Comparison of ENCODE assay signal across 1 cellular context in the genomic region with DNA sequence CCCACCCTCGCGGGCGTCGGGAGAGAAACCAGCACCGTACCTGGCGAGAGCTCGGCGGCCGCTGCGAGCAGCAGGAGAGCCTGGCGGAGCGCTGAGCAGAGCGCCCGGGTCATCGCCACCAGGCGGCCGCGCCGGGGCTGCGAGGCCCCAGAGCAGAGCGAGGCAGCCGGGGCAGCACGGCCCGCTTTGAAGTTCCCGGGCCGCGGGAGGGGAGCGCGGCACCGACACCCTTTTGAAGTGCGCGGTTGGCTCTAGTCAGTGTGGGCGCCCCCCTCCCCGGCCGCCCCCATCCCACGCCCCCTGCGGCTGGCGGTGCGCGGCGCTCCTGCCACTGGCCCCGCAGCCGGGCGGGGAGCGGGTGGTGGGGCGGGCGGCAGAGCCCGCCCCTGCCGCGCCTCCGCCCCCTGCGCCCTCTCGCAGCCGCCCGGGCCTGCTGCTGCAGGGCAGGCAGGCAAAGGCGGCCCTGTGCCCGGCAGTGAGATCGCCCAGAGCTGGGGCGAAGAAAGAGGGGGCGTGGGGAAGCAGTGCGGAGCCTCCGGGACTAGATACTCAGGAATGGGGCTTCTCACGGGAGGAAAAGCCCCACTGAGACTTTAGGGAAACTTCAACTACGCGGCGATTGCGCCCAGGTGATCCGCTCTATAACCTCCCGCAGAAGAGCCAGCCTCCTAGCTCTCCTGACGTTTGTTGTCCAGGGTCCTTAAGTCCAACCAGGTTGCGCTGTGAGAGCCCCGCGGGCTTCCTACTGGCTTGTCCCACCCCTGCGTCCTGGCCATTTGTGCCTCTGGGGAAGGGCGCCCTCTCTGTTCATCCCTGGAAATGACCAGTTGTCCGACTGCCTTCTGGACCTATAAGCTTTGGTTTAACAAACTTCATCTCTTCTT.
A peak's percentile ranks its signal among the peaks of the same experiment; 100 is the strongest.
TF ChIP-seq lines count a peak whose summit lies in the region.

Gene ACVR1C, minus strand, starts transcription at position 333 of the 884 bp plus-strand sequence. Its CDS starts 220 bp downstream, at position 113.

TF ChIP-seq in HepG2, 621 proteins besides CTCF, POLR2A, EP300 and RAD21 (continued from another document and continues in another):
- TF ChIP-seq ZNF770 (CRISPR knock-in tag; IDR thresholded peaks at IDR 0.05) (peak; percentile 53), ZNF570 (CRISPR knock-in tag; IDR thresholded peaks at IDR 0.05; ENCODE audit: borderline replicate concordance) (no peak), KLF16 (CRISPR knock-in tag; IDR thresholded peaks at IDR 0.05) (no peak), ELF4 (CRISPR knock-in tag; IDR thresholded peaks at IDR 0.05; ENCODE audit: borderline replicate concordance) (no peak), MED8 (CRISPR knock-in tag; IDR thresholded peaks at IDR 0.05; ENCODE audit: insufficient replicate concordance) (no peak), HINFP (CRISPR knock-in tag; IDR thresholded peaks at IDR 0.05; ENCODE audit: low read depth) (no peak), ZNF552 (CRISPR knock-in tag; IDR thresholded peaks at IDR 0.05; ENCODE audit: borderline replicate concordance) (no peak), ZBTB2 (CRISPR knock-in tag; IDR thresholded peaks at IDR 0.05; ENCODE audit: low read depth) (peak; percentile 65; the same call in 1 of the 2 replicates), ZNF225 (CRISPR knock-in tag; IDR thresholded peaks at IDR 0.05) (peak; percentile 16; the same call in 1 of the 2 replicates), ZNF772 (CRISPR knock-in tag; IDR thresholded peaks at IDR 0.05) (no peak), MXD1 (CRISPR knock-in tag; IDR thresholded peaks at IDR 0.05) (no peak), ZNF383 (CRISPR knock-in tag; IDR thresholded peaks at IDR 0.05; ENCODE audit: borderline replicate concordance) (no peak), ARID3A (IDR thresholded peaks at IDR 0.05; ENCODE audit: low read depth, low read length) (no peak), TCF7 (IDR thresholded peaks at IDR 0.05; ENCODE audit: low read depth) (peak; percentile 80), ZNF557 (CRISPR knock-in tag; IDR thresholded peaks at IDR 0.05) (no peak), NR2C2 (CRISPR knock-in tag; IDR thresholded peaks at IDR 0.05; ENCODE audit: borderline replicate concordance) (no peak), ATF4 (CRISPR knock-in tag; IDR thresholded peaks at IDR 0.05) (peak in 1 of 2 experiments; percentile 71; a peak in 2 of 4 replicates)
- TF ChIP-seq, protein P1, sequence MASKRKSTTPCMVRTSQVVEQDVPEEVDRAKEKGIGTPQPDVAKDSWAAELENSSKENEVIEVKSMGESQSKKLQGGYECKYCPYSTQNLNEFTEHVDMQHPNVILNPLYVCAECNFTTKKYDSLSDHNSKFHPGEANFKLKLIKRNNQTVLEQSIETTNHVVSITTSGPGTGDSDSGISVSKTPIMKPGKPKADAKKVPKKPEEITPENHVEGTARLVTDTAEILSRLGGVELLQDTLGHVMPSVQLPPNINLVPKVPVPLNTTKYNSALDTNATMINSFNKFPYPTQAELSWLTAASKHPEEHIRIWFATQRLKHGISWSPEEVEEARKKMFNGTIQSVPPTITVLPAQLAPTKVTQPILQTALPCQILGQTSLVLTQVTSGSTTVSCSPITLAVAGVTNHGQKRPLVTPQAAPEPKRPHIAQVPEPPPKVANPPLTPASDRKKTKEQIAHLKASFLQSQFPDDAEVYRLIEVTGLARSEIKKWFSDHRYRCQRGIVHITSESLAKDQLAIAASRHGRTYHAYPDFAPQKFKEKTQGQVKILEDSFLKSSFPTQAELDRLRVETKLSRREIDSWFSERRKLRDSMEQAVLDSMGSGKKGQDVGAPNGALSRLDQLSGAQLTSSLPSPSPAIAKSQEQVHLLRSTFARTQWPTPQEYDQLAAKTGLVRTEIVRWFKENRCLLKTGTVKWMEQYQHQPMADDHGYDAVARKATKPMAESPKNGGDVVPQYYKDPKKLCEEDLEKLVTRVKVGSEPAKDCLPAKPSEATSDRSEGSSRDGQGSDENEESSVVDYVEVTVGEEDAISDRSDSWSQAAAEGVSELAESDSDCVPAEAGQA (IDR thresholded peaks at IDR 0.05; ENCODE audit: low read depth), result no peak
- TF ChIP-seq, protein P1 (CRISPR knock-in tag; IDR thresholded peaks at IDR 0.05; ENCODE audit: borderline replicate concordance), result no peak
- TF ChIP-seq, protein P2, sequence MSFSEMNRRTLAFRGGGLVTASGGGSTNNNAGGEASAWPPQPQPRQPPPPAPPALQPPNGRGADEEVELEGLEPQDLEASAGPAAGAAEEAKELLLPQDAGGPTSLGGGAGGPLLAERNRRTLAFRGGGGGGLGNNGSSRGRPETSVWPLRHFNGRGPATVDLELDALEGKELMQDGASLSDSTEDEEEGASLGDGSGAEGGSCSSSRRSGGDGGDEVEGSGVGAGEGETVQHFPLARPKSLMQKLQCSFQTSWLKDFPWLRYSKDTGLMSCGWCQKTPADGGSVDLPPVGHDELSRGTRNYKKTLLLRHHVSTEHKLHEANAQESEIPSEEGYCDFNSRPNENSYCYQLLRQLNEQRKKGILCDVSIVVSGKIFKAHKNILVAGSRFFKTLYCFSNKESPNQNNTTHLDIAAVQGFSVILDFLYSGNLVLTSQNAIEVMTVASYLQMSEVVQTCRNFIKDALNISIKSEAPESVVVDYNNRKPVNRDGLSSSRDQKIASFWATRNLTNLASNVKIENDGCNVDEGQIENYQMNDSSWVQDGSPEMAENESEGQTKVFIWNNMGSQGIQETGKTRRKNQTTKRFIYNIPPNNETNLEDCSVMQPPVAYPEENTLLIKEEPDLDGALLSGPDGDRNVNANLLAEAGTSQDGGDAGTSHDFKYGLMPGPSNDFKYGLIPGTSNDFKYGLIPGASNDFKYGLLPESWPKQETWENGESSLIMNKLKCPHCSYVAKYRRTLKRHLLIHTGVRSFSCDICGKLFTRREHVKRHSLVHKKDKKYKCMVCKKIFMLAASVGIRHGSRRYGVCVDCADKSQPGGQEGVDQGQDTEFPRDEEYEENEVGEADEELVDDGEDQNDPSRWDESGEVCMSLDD (CRISPR knock-in tag; IDR thresholded peaks at IDR 0.05; ENCODE audit: borderline replicate concordance), result no peak
- TF ChIP-seq, protein P3, sequence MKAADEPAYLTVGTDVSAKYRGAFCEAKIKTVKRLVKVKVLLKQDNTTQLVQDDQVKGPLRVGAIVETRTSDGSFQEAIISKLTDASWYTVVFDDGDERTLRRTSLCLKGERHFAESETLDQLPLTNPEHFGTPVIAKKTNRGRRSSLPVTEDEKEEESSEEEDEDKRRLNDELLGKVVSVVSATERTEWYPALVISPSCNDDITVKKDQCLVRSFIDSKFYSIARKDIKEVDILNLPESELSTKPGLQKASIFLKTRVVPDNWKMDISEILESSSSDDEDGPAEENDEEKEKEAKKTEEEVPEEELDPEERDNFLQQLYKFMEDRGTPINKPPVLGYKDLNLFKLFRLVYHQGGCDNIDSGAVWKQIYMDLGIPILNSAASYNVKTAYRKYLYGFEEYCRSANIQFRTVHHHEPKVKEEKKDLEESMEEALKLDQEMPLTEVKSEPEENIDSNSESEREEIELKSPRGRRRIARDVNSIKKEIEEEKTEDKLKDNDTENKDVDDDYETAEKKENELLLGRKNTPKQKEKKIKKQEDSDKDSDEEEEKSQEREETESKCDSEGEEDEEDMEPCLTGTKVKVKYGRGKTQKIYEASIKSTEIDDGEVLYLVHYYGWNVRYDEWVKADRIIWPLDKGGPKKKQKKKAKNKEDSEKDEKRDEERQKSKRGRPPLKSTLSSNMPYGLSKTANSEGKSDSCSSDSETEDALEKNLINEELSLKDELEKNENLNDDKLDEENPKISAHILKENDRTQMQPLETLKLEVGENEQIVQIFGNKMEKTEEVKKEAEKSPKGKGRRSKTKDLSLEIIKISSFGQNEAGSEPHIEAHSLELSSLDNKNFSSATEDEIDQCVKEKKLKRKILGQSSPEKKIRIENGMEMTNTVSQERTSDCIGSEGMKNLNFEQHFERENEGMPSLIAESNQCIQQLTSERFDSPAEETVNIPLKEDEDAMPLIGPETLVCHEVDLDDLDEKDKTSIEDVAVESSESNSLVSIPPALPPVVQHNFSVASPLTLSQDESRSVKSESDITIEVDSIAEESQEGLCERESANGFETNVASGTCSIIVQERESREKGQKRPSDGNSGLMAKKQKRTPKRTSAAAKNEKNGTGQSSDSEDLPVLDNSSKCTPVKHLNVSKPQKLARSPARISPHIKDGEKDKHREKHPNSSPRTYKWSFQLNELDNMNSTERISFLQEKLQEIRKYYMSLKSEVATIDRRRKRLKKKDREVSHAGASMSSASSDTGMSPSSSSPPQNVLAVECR (CRISPR knock-in tag; IDR thresholded peaks at IDR 0.05; ENCODE audit: borderline replicate concordance), result peak; percentile 63; the same call in 1 of the 2 replicates
